32 cellular contexts compared by ENCODE assay signal in genomic region chr2:75381032-75381431, GRCh38.
"Had no signal": no experiment of that assay in that cellular context is flagged by ENCODE, and none has a peak within 500 bp of the region (broad histone marks: within the 10 kb centered on the region; RNA-seq: fewer than 3 reads in every experiment).

No MANE protein-coding gene starts in this region.

- H3K4me3 ChIP-seq: adrenal gland, body of pancreas, breast epithelium, K562, SK-N-MC had no signal

- H3K27me3 ChIP-seq: adrenal gland, body of pancreas, breast epithelium had no signal

- H3K27ac ChIP-seq: adrenal gland, body of pancreas, breast epithelium, RWPE1, SK-N-MC had no signal

- H3K4me1 ChIP-seq: adrenal gland, body of pancreas, breast epithelium had no signal

- ATAC-seq: activated naive CD4-positive, alpha-beta T cell treated with anti-CD3 and anti-CD28 coated beads, Interleukin-2, amount 50 U/mL, for 72 hours; activated T-cell treated with anti-CD3 and anti-CD28 coated beads, Interleukin-2, amount 50 U/mL, for 4 hours; body of pancreas; K562; Panc1 had no signal

- DNase-seq: activated B cell treated with CpG ODN at 0.5 μM for 24 hours; activated CD4-positive, alpha-beta memory T cell treated with anti-CD3 and anti-CD28 coated beads for 36 hours; activated CD4-positive, alpha-beta T cell treated with anti-CD3 and anti-CD28 coated beads for 4 hours; activated CD4-positive, alpha-beta T cell treated with anti-CD3 and anti-CD28 coated beads, Interleukin-2, amount 50 U/mL, for 1 hour; activated CD4-positive, CD25-positive, alpha-beta regulatory T cell treated with anti-CD3 and anti-CD28 coated beads, Interleukin-2, amount 50 U/mL, for 72 hours; activated CD8-positive, alpha-beta memory T cell treated with anti-CD3 and anti-CD28 coated beads, Interleukin-2, amount 50 U/mL, for 4 hours; activated gamma-delta T cell treated with Interleukin-2 at 50 U/mL for 16 hours; activated naive CD4-positive, alpha-beta T cell treated with anti-CD3 and anti-CD28 coated beads for 36 hours; activated T-cell treated with anti-CD3 and anti-CD28 coated beads for 4 hours; activated T-cell treated with anti-CD3 and anti-CD28 coated beads, Interleukin-2, amount 50 U/mL, for 4 hours; adrenal gland; body of pancreas; NCI-H1048; NCI-H1105 treated with DMSO at 0.1 percent for 48 hours; NCI-H1436; NCI-H1694; NCI-H1930; NCI-H2081 treated with DMSO at 0.1 percent for 48 hours; NCI-H226; NCI-H446 treated with DMSO at 0.1 percent for 48 hours; NCI-H524; NCI-H69; NCI-H82; Right ventricle myocardium superior; T1000 had no signal

- H3K36me3 ChIP-seq: adrenal gland, breast epithelium had no signal

- H3K9me3 ChIP-seq: adrenal gland, breast epithelium had no signal

- FAIRE-seq: astrocyte, K562 had no signal
